In genomic region chr14:34461334-34462131, GRCh38 we compare ENCODE assay signal across 8 cellular contexts. TPM values are rescaled to one million over a fixed set of nuclear protein-coding genes. Genes with fewer than 3 reads are reported as not detected.
DNase-seq lines count a peak whose midpoint lies in the region; ATAC-seq and TF ChIP-seq lines count a peak whose summit lies in the region.

No MANE protein-coding gene starts in this region.

- 0 to 2% (median 1%) methylated on average over 14 to 45 of the region's 45 CpGs for WGBS in adrenal gland, 4 donors

- H3K4me3 ChIP-seq in adrenal gland (peak overlapping the region; percentile 31 to 98 (median 58)), left ventricle myocardium inferior (peak overlapping the region; percentile 80)

- intact Hi-C loops in adrenal gland (cut with DNase I) (no loop called here), left ventricle myocardium inferior (cut with micrococcal nuclease) (no loop called here), posterior cingulate gyrus (cut with DNase I) (loop anchor here (5.0 kb wide), 1 partner anchor 76 kb away; the partner anchor contains the start of gene EAPP)

- TF ChIP-seq POLR2A in adrenal gland (IDR thresholded peaks at IDR 0.05), result no peak

- peak; percentile 43 for DNase-seq in COR-L47 (lab: John Stamatoyannopoulos, UW)
- peak; percentile 29 for DNase-seq in NOMO-1 treated with dmso at 0.1 percent for 144 hours (lab: John Stamatoyannopoulos, UW; ENCODE audit: unreplicated experiment)
- DNase-seq in adrenal gland, result peak; percentile 58 to 82 (median 68)
- peak; percentile 47 for DNase-seq in left ventricle myocardium inferior
- peak in 8 of 10 donors; percentile 15 to 88 (median 26) for DNase-seq in posterior cingulate gyrus
- DNase-seq in GM10266 (ENCODE audit: extremely low spot score), result no peak

- ATAC-seq in GM19467 (IDR thresholded peaks at IDR 0.05; ENCODE audit: unreplicated experiment), result peak; percentile 41
- peak; percentile 5 for ATAC-seq in HG03558 (IDR thresholded peaks at IDR 0.05; ENCODE audit: extremely low read depth, unreplicated experiment)

- H3K27ac ChIP-seq in adrenal gland (peak overlapping the region; percentile 62 to 100 (median 91)), left ventricle myocardium inferior (replicated peaks) (peak overlapping the region; percentile 94)

- peaks cover 12 to 22% of the 10 kb centered on the region in 2 donors for H3K4me1 ChIP-seq in adrenal gland (replicated peaks in 1 of 2)
- peaks cover 23% of the 10 kb centered on the region for H3K4me1 ChIP-seq in left ventricle myocardium inferior

- H3K36me3 ChIP-seq in adrenal gland (replicated peaks in 1 of 2), result peaks cover 0 to 1% of the 10 kb centered on the region in 2 donors
- peaks cover under 1% of the 10 kb centered on the region for H3K36me3 ChIP-seq in left ventricle myocardium inferior

- H3K9me3 ChIP-seq in adrenal gland (replicated peaks in 1 of 3) (no peaks in the 10 kb centered on the region), left ventricle myocardium inferior (replicated peaks) (no peaks in the 10 kb centered on the region)

- H3K27me3 ChIP-seq in adrenal gland, result no peaks in the 10 kb centered on the region
- H3K27me3 ChIP-seq in left ventricle myocardium inferior (ENCODE audit: low read depth), result no peaks in the 10 kb centered on the region

- no peak for TF ChIP-seq CTCF in adrenal gland (IDR thresholded peaks at IDR 0.05)
- TF ChIP-seq CTCF in left ventricle myocardium inferior (IDR thresholded peaks at IDR 0.05; ENCODE audit: borderline replicate concordance), result peak; percentile 10
- no peak for TF ChIP-seq CTCF in GM10266 (IDR thresholded peaks at IDR 0.05; ENCODE audit: control insufficient read depth, insufficient read depth, low read depth, missing control alignments)

RNA-seq across cellular contexts. Expression of gene SPTSSA, which starts 0.5 kb away (rescaled TPM):
- total RNA-seq in adrenal gland, result 10 to 100 TPM; 45.5 to 95.6 (median 65.8) TPM
- 100 to 1,000 TPM in 1 of 3 donors, 10 to 100 TPM in 2; 39.0 to 205 (median 49.4) TPM for polyA plus RNA-seq in adrenal gland
- total RNA-seq in left ventricle myocardium inferior, result 13.5 TPM
